In genomic region chr19:19191920-19192882, GRCh38 we compare ENCODE assay signal across 8 cellular contexts. TPM values are rescaled to one million over a fixed set of nuclear protein-coding genes. Genes with fewer than 3 reads are reported as not detected.
DNase-seq lines count a peak whose midpoint lies in the region; ATAC-seq and TF ChIP-seq lines count a peak whose summit lies in the region.

Gene BORCS8 (minus strand): TSS chr19:19192152. CDS start chr19:19192117, 35 bp downstream.
Gene RFXANK (plus strand): TSS chr19:19192258. CDS start chr19:19193947, 1,689 bp downstream.

- H3K4me3 ChIP-seq in upper lobe of right lung: peak within 1 kb of the TSS; percentile 99

- intact Hi-C loops in left cardiac atrium (cut with DNase I) (loop anchor here in 1 of 2 donors (10.0 kb wide), 1 partner anchor 133 kb away; the partner anchor contains the start of genes MAU2 and SUGP1), posterior vena cava (cut with DNase I) (no loop called here), upper lobe of right lung (cut with DNase I) (no loop called here)

- H3K27me3 Mint-ChIP-seq in T-helper 17 cell: no peaks in the 10 kb centered on the region

- peak; percentile 99 for DNase-seq in NCI-H1694 treated with DMSO at 0.1 percent for 48 hours (lab: John Stamatoyannopoulos, UW)
- peak; percentile 93 to 98 (median 95) for DNase-seq in T-helper 17 cell
- peak; percentile 69 to 99 (median 97) for DNase-seq in amygdala (lab: John Stamatoyannopoulos, UW)
- peak; percentile 99 for DNase-seq in left cardiac atrium
- DNase-seq in posterior vena cava (ENCODE audit: low spot score): peak; percentile 99
- peak; percentile 98 for DNase-seq in upper lobe of right lung

- ATAC-seq in HG02885 (IDR thresholded peaks at IDR 0.05; ENCODE audit: poor library complexity, unreplicated experiment): peak; percentile 85
- ATAC-seq in T-helper 17 cell: peak; percentile 91
- ATAC-seq in left cardiac atrium: peak; percentile 97
- ATAC-seq in upper lobe of right lung: peak; percentile 96

- peak within 1 kb of the TSS; percentile 99 for H3K4me3 Mint-ChIP-seq in T-helper 17 cell

- no peaks in the 10 kb centered on the region for H3K27me3 ChIP-seq in upper lobe of right lung

- peaks cover 25% of the 10 kb centered on the region for H3K4me1 Mint-ChIP-seq in T-helper 17 cell

- H3K36me3 ChIP-seq in upper lobe of right lung: peaks cover 6% of the 10 kb centered on the region

- H3K27ac ChIP-seq in upper lobe of right lung: peak within 1 kb of the TSS; percentile 100

- H3K27ac Mint-ChIP-seq in T-helper 17 cell: peak within 1 kb of the TSS; percentile 98

- peaks cover 42% of the 10 kb centered on the region for H3K4me1 ChIP-seq in upper lobe of right lung

- H3K36me3 Mint-ChIP-seq in T-helper 17 cell (ENCODE audit: low read depth): peaks cover 4% of the 10 kb centered on the region

- TF ChIP-seq CTCF in upper lobe of right lung (IDR thresholded peaks at IDR 0.05): no peak

- TF ChIP-seq POLR2A in GM15510 (IDR thresholded peaks at IDR 0.05; ENCODE audit: borderline replicate concordance, extremely low read depth, insufficient read length): peak; percentile 66

- H3K9me3 ChIP-seq in T-helper 17 cell (ENCODE audit: control insufficient read depth, low read length, poor library complexity, severe bottlenecking): no peaks in the 10 kb centered on the region
- no peaks in the 10 kb centered on the region for H3K9me3 ChIP-seq in upper lobe of right lung

RNA-seq across cellular contexts. Expression of gene BORCS8, which starts in this region (rescaled TPM):
- total RNA-seq in T-helper 17 cell (10 to 100 TPM; 27.4 to 30.8 TPM), left cardiac atrium (10 to 100 TPM; 20.1 to 24.0 TPM), posterior vena cava (10 to 100 TPM; 16.2 to 19.4 TPM), upper lobe of right lung (24.8 TPM)

RNA-seq across cellular contexts. Expression of gene RFXANK, which starts in this region (rescaled TPM):
- total RNA-seq in T-helper 17 cell: 10 to 100 TPM; 61.9 to 69.2 TPM
- 10 to 100 TPM; 40.7 to 46.2 TPM for total RNA-seq in left cardiac atrium
- total RNA-seq in posterior vena cava: 10 to 100 TPM; 32.8 to 36.6 TPM
- 66.8 TPM for total RNA-seq in upper lobe of right lung

Comparison
In these comparisons a context has a peak if more than half of its experiments do, and no peak if none do; other contexts are left out.
1. Peak in every context shown above with its lines: DNase-seq, ATAC-seq, H3K4me3 ChIP-seq and H3K27ac ChIP-seq.